Comparison of ENCODE assay signal across 25 cellular contexts in genomic region chr2:30820381-30821055, GRCh38. TPM values are rescaled to one million over a fixed set of nuclear protein-coding genes. Genes with fewer than 3 reads are reported as not detected.
"Had no signal": no experiment of that assay in that cellular context is flagged by ENCODE, and none has a peak within 500 bp of the region (broad histone marks: within the 10 kb centered on the region; RNA-seq: fewer than 3 reads in every experiment).

No MANE protein-coding gene starts in this region.

- H3K27ac ChIP-seq: esophagus muscularis mucosa, gastrocnemius medialis, heart left ventricle, lower lobe of right lung, VCaP had no signal

- H3K4me1 ChIP-seq: gastrocnemius medialis, heart left ventricle, lower lobe of right lung had no signal

- H3K4me3 ChIP-seq: esophagus muscularis mucosa, gastrocnemius medialis, heart left ventricle, lower lobe of right lung, tibial nerve had no signal

- FAIRE-seq: colon, keratinocyte had no signal

- ATAC-seq: activated CD8-positive, alpha-beta memory T cell treated with anti-CD3 and anti-CD28 coated beads, Interleukin-2, amount 10 ng/mL, durations not matched to agents 7 days and 5 days; activated CD8-positive, alpha-beta T cell treated with anti-CD3 and anti-CD28 coated beads for 36 hours; activated naive CD8-positive, alpha-beta T cell treated with anti-CD3 and anti-CD28 coated beads, Interleukin-2, amount 50 U/mL, for 24 hours; effector memory CD8-positive, alpha-beta T cell; gastrocnemius medialis; heart left ventricle; left lobe of liver; lower lobe of right lung; naive thymus-derived CD8-positive, alpha-beta T cell; T-cell had no signal

- DNase-seq: activated CD4-positive, alpha-beta T cell treated with anti-CD3 and anti-CD28 coated beads, Interleukin-2, amount 10 ng/mL, durations not matched to agents 7 days and 5 days; activated CD4-positive, CD25-positive, alpha-beta regulatory T cell treated with anti-CD3 and anti-CD28 coated beads, Interleukin-2, amount 50 U/mL, for 72 hours; activated CD8-positive, alpha-beta memory T cell treated with anti-CD3 and anti-CD28 coated beads, Interleukin-2, amount 10 ng/mL, durations not matched to agents 7 days and 5 days; activated CD8-positive, alpha-beta T cell treated with anti-CD3 and anti-CD28 coated beads for 36 hours; activated effector memory CD4-positive, alpha-beta T cell treated with anti-CD3 and anti-CD28 coated beads, Interleukin-2, amount 50 U/mL, for 16 hours; activated naive CD4-positive, alpha-beta T cell treated with anti-CD3 and anti-CD28 coated beads, Interleukin-2, amount 10 ng/mL, durations not matched to agents 7 days and 5 days; activated naive CD8-positive, alpha-beta T cell treated with anti-CD3 and anti-CD28 coated beads, Interleukin-2, amount 50 U/mL, for 24 hours; activated T-cell treated with anti-CD3 and anti-CD28 coated beads for 4 hours; central memory CD4-positive, alpha-beta T cell; effector memory CD8-positive, alpha-beta T cell; gastrocnemius medialis; heart left ventricle; lower lobe of right lung; naive thymus-derived CD8-positive, alpha-beta T cell; stimulated activated CD4-positive, alpha-beta T cell treated with anti-CD3 and anti-CD28 coated beads, Interleukin-4, amount 100 ng/mL, for 1 hour; stimulated activated naive CD4-positive, alpha-beta T cell treated with Interleukin-2 at 50 U/mL for 16 hours; T-cell had no signal

- H3K9me3 ChIP-seq: esophagus muscularis mucosa, gastrocnemius medialis, heart left ventricle, lower lobe of right lung, tibial nerve had no signal

- H3K27me3 ChIP-seq: gastrocnemius medialis, heart left ventricle, tibial nerve had no signal

- H3K36me3 ChIP-seq: esophagus muscularis mucosa, gastrocnemius medialis, heart left ventricle, lower lobe of right lung, tibial nerve had no signal

RNA-seq across cellular contexts. Expression of gene CAPN13, which starts 13.3 kb away (rescaled TPM):
- total RNA-seq: activated CD4-positive, alpha-beta T cell treated with anti-CD3 and anti-CD28 coated beads, Interleukin-2, amount 10 ng/mL, durations not matched to agents 7 days and 5 days; activated CD8-positive, alpha-beta memory T cell treated with anti-CD3 and anti-CD28 coated beads, Interleukin-2, amount 10 ng/mL, durations not matched to agents 7 days and 5 days; activated CD8-positive, alpha-beta T cell treated with anti-CD3 and anti-CD28 coated beads for 36 hours; dermis microvascular lymphatic vessel endothelial cell; esophagus muscularis mucosa; heart left ventricle; naive thymus-derived CD8-positive, alpha-beta T cell; osteoblast; tibial nerve had no signal
- polyA plus RNA-seq: heart left ventricle; keratinocyte; naive thymus-derived CD8-positive, alpha-beta T cell had no signal
